Comparison of ENCODE assay signal across 9 cellular contexts in genomic region chr17:81858967-81859905, GRCh38. TPM values are rescaled to one million over a fixed set of nuclear protein-coding genes. Genes with fewer than 3 reads are reported as not detected.
A peak's percentile ranks its signal among the peaks of the same experiment; 100 is the strongest.
DNase-seq lines count a peak whose midpoint lies in the region; ATAC-seq, FAIRE-seq and TF ChIP-seq lines count a peak whose summit lies in the region.
"Had no signal": no experiment of that assay in that cellular context is flagged by ENCODE, and none has a peak within 500 bp of the region (broad histone marks: within the 10 kb centered on the region; RNA-seq: fewer than 3 reads in every experiment).

No MANE protein-coding gene starts in this region.

- 64% methylated on average over 23 of the region's 23 CpGs for WGBS in A549 (ENCODE audit: missing lambda C conversion rate)
- WGBS in body of pancreas, 2 donors: 7 to 23% methylated on average over 10 to 23 of the region's 23 CpGs
- WGBS in mesodermal cell (ENCODE audit: insufficient coverage in 2 of 2), 2 experiments: 71 to 79% methylated on average over 21 to 23 of the region's 23 CpGs

- POLR2A ChIA-PET in A549 (lab: Yijun Ruan, JAX): interaction anchor here (0.6 to 1.0 kb wide), 2 partner anchors 25 to 64 kb away, joined by 3 to 5 read pairs; no protein-coding TSS in a partner anchor

- no peak for TF ChIP-seq POLR2A in A549 (IDR thresholded peaks at IDR 0.05; ENCODE audit: low read length)
- TF ChIP-seq POLR2A in body of pancreas (IDR thresholded peaks at IDR 0.05): peak in 1 of 3 donors; percentile 5

- FAIRE-seq in A549 (lab: Jason Lieb, UNC): no peak

- H3K27ac ChIP-seq in A549 (peak overlapping the region; percentile 94 to 96), HL-60 (replicated peaks) (peak overlapping the region; percentile 91), body of pancreas (peak overlapping the region; percentile 89 to 97 (median 96)), mesodermal cell (ENCODE audit: low read depth, low read length, severe bottlenecking) (peak overlapping the region; percentile 89)

- ATAC-seq in A549 (no peak), body of pancreas (no peak), HG02840 (IDR thresholded peaks at IDR 0.05; ENCODE audit: low FRiP score, unreplicated experiment) (no peak), GM18870 (IDR thresholded peaks at IDR 0.05; ENCODE audit: unreplicated experiment) (no peak)

- no peak for TF ChIP-seq EP300 in A549 (IDR thresholded peaks at IDR 0.05)

- DNase-seq in A549 (ENCODE audit: low read depth in 1 of 2, low spot score in 1 of 2): no peak
- DNase-seq in HL-60 (ENCODE audit: low read depth in 1 of 2, low spot score in 1 of 2): peak; percentile 32 to 57
- no peak for DNase-seq in body of pancreas
- DNase-seq in DMS79 treated with DMSO at 0.1 percent for 48 hours (lab: John Stamatoyannopoulos, UW): no peak
- DNase-seq in activated CD8-positive, alpha-beta memory T cell treated with anti-CD3 and anti-CD28 coated beads, Interleukin-2, amount 50 U/mL, for 48 hours: no peak

- peak overlapping the region; percentile 87 for H3K4me2 ChIP-seq in A549

- peaks cover 0 to 3% of the 10 kb centered on the region in 2 donors for H3K36me3 ChIP-seq in body of pancreas (replicated peaks in 1 of 2; ENCODE audit: insufficient read depth in 1 of 2, low read depth in 2 of 2)
- H3K36me3 ChIP-seq in mesodermal cell (ENCODE audit: control insufficient read depth, insufficient read depth, low read length): peaks cover 75% of the 10 kb centered on the region

- no peaks in the 10 kb centered on the region for H3K9me3 ChIP-seq in A549
- no peaks in the 10 kb centered on the region for H3K9me3 ChIP-seq in body of pancreas
- H3K9me3 ChIP-seq in mesodermal cell (ENCODE audit: control insufficient read depth, low read length): no peaks in the 10 kb centered on the region

- peak overlapping the region; percentile 88 for H3K4me3 ChIP-seq in A549
- H3K4me3 ChIP-seq in HL-60 (replicated peaks; ENCODE audit: insufficient read depth, low read length): peak overlapping the region; percentile 89
- peak overlapping the region; percentile 85 to 86 for H3K4me3 ChIP-seq in body of pancreas
- H3K4me3 ChIP-seq in mesodermal cell (ENCODE audit: extremely low read depth, insufficient read depth, low read length, poor library complexity, severe bottlenecking): peak overlapping the region; percentile 95

- intact Hi-C loops in body of pancreas (cut with DNase I): no loop called here

- H3K4me1 ChIP-seq in A549 (peaks cover 35% of the 10 kb centered on the region), body of pancreas (peaks cover 72% of the 10 kb centered on the region), mesodermal cell (ENCODE audit: control insufficient read depth, insufficient read depth, low read length, poor library complexity, severe bottlenecking) (peaks cover 16% of the 10 kb centered on the region)

- H3K27me3 ChIP-seq in HL-60 (ENCODE audit: insufficient read depth, poor library complexity, severe bottlenecking) (no peaks in the 10 kb centered on the region), body of pancreas (no peaks in the 10 kb centered on the region)

- CTCF ChIA-PET in A549 (lab: Yijun Ruan, JAX): interaction anchor here (0.7 to 2.6 kb wide), 8 partner anchors 10 to 157 kb away, joined by 3 to 15 read pairs (median 4); partner anchors contain the start of genes MCRIP1 and MRPL12

- TF ChIP-seq CTCF in A549 (IDR thresholded peaks at IDR 0.05) (no peak), HL-60 (IDR thresholded peaks at IDR 0.05; ENCODE audit: insufficient read depth, low read length) (no peak), body of pancreas (IDR thresholded peaks at IDR 0.05) (no peak)

- TF ChIP-seq RAD21 in A549 (conservative IDR thresholded peaks at IDR 0.05 in 1 of 2, IDR thresholded peaks at IDR 0.05 in 1 of 2): no peak

TF ChIP-seq in A549, 52 proteins besides CTCF, POLR2A, EP300 and RAD21:
- no peak for TF ChIP-seq TP53 (CRISPR knock-in tag; IDR thresholded peaks at IDR 0.05)
- no peak for TF ChIP-seq RFX5 (IDR thresholded peaks at IDR 0.05)
- no peak for TF ChIP-seq JUNB (IDR thresholded peaks at IDR 0.05)
- no peak for TF ChIP-seq SMC3 (IDR thresholded peaks at IDR 0.05)
- no peak for TF ChIP-seq RCOR1 (IDR thresholded peaks at IDR 0.05; ENCODE audit: low read depth, low read length)
- TF ChIP-seq RARB (CRISPR knock-in tag; IDR thresholded peaks at IDR 0.05): no peak
- TF ChIP-seq MAFK (IDR thresholded peaks at IDR 0.05; ENCODE audit: partially characterized antibody): no peak
- no peak for TF ChIP-seq KDM5A (IDR thresholded peaks at IDR 0.05)
- TF ChIP-seq NFE2L2 (conservative IDR thresholded peaks at IDR 0.05; ENCODE audit: low read length): no peak
- TF ChIP-seq HOXB5 (CRISPR knock-in tag; IDR thresholded peaks at IDR 0.05): no peak
- TF ChIP-seq HOXB13 (CRISPR knock-in tag; IDR thresholded peaks at IDR 0.05; ENCODE audit: low read depth): no peak
- TF ChIP-seq CEBPB (IDR thresholded peaks at IDR 0.05): no peak
- TF ChIP-seq MYC (IDR thresholded peaks at IDR 0.05; ENCODE audit: borderline replicate concordance, low read length): no peak
- TF ChIP-seq EHMT2 (IDR thresholded peaks at IDR 0.05; ENCODE audit: low read depth): no peak
- no peak for TF ChIP-seq PHF8 (IDR thresholded peaks at IDR 0.05; ENCODE audit: borderline replicate concordance, low read depth)
- TF ChIP-seq CHD4 (IDR thresholded peaks at IDR 0.05; ENCODE audit: borderline replicate concordance): no peak

RNA-seq across cellular contexts. Expression of gene P4HB, which starts 1.1 kb away (rescaled TPM):
- polyA plus RNA-seq in A549 (2011; rRNA removed) (102 and 285 TPM in 2 replicates), A549 (2017; fragmentation: RNase III; extraction: RNeasy Plus Mini Kit Qiagen cat#74134 plus additional on column Dnase treatment) (606 to 622 TPM (median 607 TPM) in 3 replicates)
- polyA plus RNA-seq in A549 (2012; cell fraction: cytosol; rRNA removed): 93.4 and 125 TPM in 2 replicates
- polyA plus RNA-seq in A549 (2012; cell fraction: nucleus; rRNA removed): 245 and 308 TPM in 2 replicates
- 213 and 224 TPM in 2 replicates for polyA minus RNA-seq in A549 (2011; rRNA and poly(A)+ RNA removed)
- 1,000 to 10,000 TPM; 1,462 to 4,394 TPM for total RNA-seq in body of pancreas
- 764 TPM for polyA plus RNA-seq in mesodermal cell (2013, experiment 1 of 2)
- polyA plus RNA-seq in mesodermal cell (2013, experiment 2 of 2): 720 TPM

RNA-seq across cellular contexts. Expression of gene ARHGDIA, which starts 11.9 kb away (rescaled TPM):
- polyA plus RNA-seq in A549 (2011; rRNA removed) (44.3 and 64.0 TPM in 2 replicates), A549 (2017; fragmentation: RNase III; extraction: RNeasy Plus Mini Kit Qiagen cat#74134 plus additional on column Dnase treatment) (497 to 567 TPM (median 503 TPM) in 3 replicates)
- polyA plus RNA-seq in A549 (2012; cell fraction: cytosol; rRNA removed): 289 and 364 TPM in 2 replicates
- 444 and 691 TPM in 2 replicates for polyA plus RNA-seq in A549 (2012; cell fraction: nucleus; rRNA removed)
- 45.3 and 70.2 TPM in 2 replicates for polyA minus RNA-seq in A549 (2011; rRNA and poly(A)+ RNA removed)
- total RNA-seq in body of pancreas: 100 to 1,000 TPM; 109 to 141 TPM
- polyA plus RNA-seq in mesodermal cell (2013, experiment 1 of 2): 299 TPM
- polyA plus RNA-seq in mesodermal cell (2013, experiment 2 of 2): 262 TPM

RNA-seq across cellular contexts. Expression of gene PPP1R27, which starts 24.4 kb away (rescaled TPM):
- polyA plus RNA-seq in A549 (2011; rRNA removed) (not detected in 2 replicates), A549 (2017; fragmentation: RNase III; extraction: RNeasy Plus Mini Kit Qiagen cat#74134 plus additional on column Dnase treatment) (0.09 TPM in 1 of 3 replicates, not detected in the others)
- 0.30 and 0.39 TPM in 2 replicates for polyA plus RNA-seq in A549 (2012; cell fraction: cytosol; rRNA removed)
- polyA plus RNA-seq in A549 (2012; cell fraction: nucleus; rRNA removed): 0.43 and 0.86 TPM in 2 replicates
- not detected in 2 replicates for polyA minus RNA-seq in A549 (2011; rRNA and poly(A)+ RNA removed)
- not detected for total RNA-seq in body of pancreas
- not detected for polyA plus RNA-seq in mesodermal cell (2013, experiment 1 of 2)
- not detected for polyA plus RNA-seq in mesodermal cell (2013, experiment 2 of 2)
- total RNA-seq: pulmonary artery endothelial cell had no signal

RNA-seq across cellular contexts. Expression of gene MCRIP1, which starts 26.1 kb away (rescaled TPM):
- polyA plus RNA-seq in A549 (2011; rRNA removed) (30.9 and 32.0 TPM in 2 replicates), A549 (2017; fragmentation: RNase III; extraction: RNeasy Plus Mini Kit Qiagen cat#74134 plus additional on column Dnase treatment) (43.9 to 51.0 TPM (median 45.1 TPM) in 3 replicates)
- 87.2 and 126 TPM in 2 replicates for polyA plus RNA-seq in A549 (2012; cell fraction: cytosol; rRNA removed)
- polyA plus RNA-seq in A549 (2012; cell fraction: nucleus; rRNA removed): 108 and 113 TPM in 2 replicates
- 8.6 and 12.1 TPM in 2 replicates for polyA minus RNA-seq in A549 (2011; rRNA and poly(A)+ RNA removed)
- total RNA-seq in body of pancreas: 10 to 100 TPM; 46.1 to 65.6 TPM
- 155 TPM for polyA plus RNA-seq in mesodermal cell (2013, experiment 1 of 2)
- 127 TPM for polyA plus RNA-seq in mesodermal cell (2013, experiment 2 of 2)

RNA-seq across cellular contexts. Expression of gene ALYREF, which starts 32.1 kb away (rescaled TPM):
- polyA plus RNA-seq in A549 (2011; rRNA removed) (125 and 130 TPM in 2 replicates), A549 (2017; fragmentation: RNase III; extraction: RNeasy Plus Mini Kit Qiagen cat#74134 plus additional on column Dnase treatment) (135 to 164 TPM (median 141 TPM) in 3 replicates)
- polyA plus RNA-seq in A549 (2012; cell fraction: cytosol; rRNA removed): 331 and 354 TPM in 2 replicates
- 231 and 250 TPM in 2 replicates for polyA plus RNA-seq in A549 (2012; cell fraction: nucleus; rRNA removed)
- polyA minus RNA-seq in A549 (2011; rRNA and poly(A)+ RNA removed): 175 and 190 TPM in 2 replicates
- total RNA-seq in body of pancreas: 10 to 100 TPM; 17.1 to 72.2 TPM
- 114 TPM for polyA plus RNA-seq in mesodermal cell (2013, experiment 1 of 2)
- polyA plus RNA-seq in mesodermal cell (2013, experiment 2 of 2): 110 TPM

Comparison
In these comparisons a context has a peak if more than half of its experiments do, and no peak if none do; other contexts are left out.
1. DNase-seq: peak in HL-60 (2 of 2); none in A549 (0 of 2), body of pancreas (0 of 4), DMS79 treated with DMSO at 0.1 percent for 48 hours (single experiment) and activated CD8-positive, alpha-beta memory T cell treated with anti-CD3 and anti-CD28 coated beads, Interleukin-2, amount 50 U/mL, for 48 hours (single experiment).
2. Peak in every context shown above with its lines, with median percentiles within 50 percentile points of each other: H3K27ac ChIP-seq and H3K4me3 ChIP-seq.